30 cellular contexts compared by ENCODE assay signal in genomic region chr19:10361569-10362011, GRCh38. TPM values are rescaled to one million over a fixed set of nuclear protein-coding genes. Genes with fewer than 3 reads are reported as not detected.
A peak's percentile ranks its signal among the peaks of the same experiment; 100 is the strongest.
DNase-seq lines count a peak whose midpoint lies in the region; ATAC-seq and TF ChIP-seq lines count a peak whose summit lies in the region.
"Had no signal": no experiment of that assay in that cellular context is flagged by ENCODE, and none has a peak within 500 bp of the region (broad histone marks: within the 10 kb centered on the region; RNA-seq: fewer than 3 reads in every experiment).

No MANE protein-coding gene starts in this region.

- H3K79me2 ChIP-seq in GM23338 (replicated peaks; ENCODE audit: insufficient read depth), result no peaks in the 10 kb centered on the region

- no peaks in the 10 kb centered on the region for H3K4me1 ChIP-seq in GM23338 (ENCODE audit: insufficient read depth)
- no peaks in the 10 kb centered on the region for H3K4me1 ChIP-seq in mucosa of descending colon (ENCODE audit: low read depth)
- H3K4me1 ChIP-seq: A549; BLaER1 treated with 17β-estradiol and CSF1 and Interleukin-3, amounts not matched to agents 10 nM and 100 nM; SJCRH30 had no signal

- H3K27ac Mint-ChIP-seq in GM23338, result no peak overlapping the region
- H3K27ac Mint-ChIP-seq in WTC11, result no peak overlapping the region
- H3K27ac Mint-ChIP-seq: CD4-positive, alpha-beta T cell had no signal

- H3K4me3 Mint-ChIP-seq in GM23338 (no peak overlapping the region), WTC11 (no peak overlapping the region)
- H3K4me3 Mint-ChIP-seq: CD4-positive, alpha-beta T cell had no signal

- TF ChIP-seq CTCF in GM23338 (conservative IDR thresholded peaks at IDR 0.05; ENCODE audit: low read depth in 2 of 2) (no peak), WTC11 (IDR thresholded peaks at IDR 0.05) (no peak), mucosa of descending colon (IDR thresholded peaks at IDR 0.05) (no peak)

- ATAC-seq in GM23338, result peak; percentile 45; the same call in 2 of the 3 replicates
- ATAC-seq in WTC11, result peak; percentile 60
- ATAC-seq in mucosa of descending colon, result peak; percentile 15
- ATAC-seq: HepG2, Right ventricle myocardium inferior, SK-N-SH treated with all-trans-retinoic acid at 6 μM for 48 hours had no signal

- H4K20me1 ChIP-seq in GM23338 (replicated peaks; ENCODE audit: insufficient read depth), result 0 out of 2 replicates have a peak, but pooled peaks cover 3% of the 10 kb centered on the region

- H3K36me3 Mint-ChIP-seq in GM23338 (ENCODE audit: low read depth) (peaks cover 15% of the 10 kb centered on the region; the same call in 2 of the 3 replicates), WTC11 (peaks cover 12% of the 10 kb centered on the region; the same call in 1 of the 2 replicates)

- CTCF ChIA-PET in WTC11 (lab: Charles Lee), result interaction anchor here (0.5 to 2.1 kb wide), 3 partner anchors 27 to 103 kb away, joined by 3 to 11 read pairs (median 5); no protein-coding TSS in a partner anchor

- no peaks in the 10 kb centered on the region for H3K9me3 ChIP-seq in mucosa of descending colon
- H3K9me3 ChIP-seq: A549; BLaER1 treated with 17β-estradiol and CSF1 and Interleukin-3, amounts not matched to agents 10 nM and 100 nM; SJCRH30 had no signal

- H3K4me1 Mint-ChIP-seq in GM23338, result no peaks in the 10 kb centered on the region
- H3K4me1 Mint-ChIP-seq in WTC11, result no peaks in the 10 kb centered on the region

- no peak for DNase-seq in GM23338 (ENCODE audit: low spot score)
- DNase-seq in WTC11 (ENCODE audit: low spot score), result no peak
- DNase-seq in mucosa of descending colon, result no peak
- DNase-seq in activated effector memory CD4-positive, alpha-beta T cell treated with Interleukin-2 at 50 U/mL for 16 hours, result no peak
- DNase-seq in NCI-H226, result no peak
- DNase-seq in activated T-cell treated with anti-CD3 and anti-CD28 coated beads, Interleukin-2, amount 50 U/mL, for 48 hours, result no peak
- no peak for DNase-seq in NCI-H2196 (lab: John Stamatoyannopoulos, UW; ENCODE audit: unreplicated experiment)
- DNase-seq: AML-193; CD4-positive, alpha-beta T cell; COR-L47; DMS53; GM23248; HCEC 1CT; Kasumi-1; NCI-H1105; NCI-H1436 treated with DMSO at 0.1 percent for 48 hours; NCI-H1930; NCI-H2107; NCI-H446 treated with DMSO at 0.1 percent for 48 hours; NCI-H526; NCI-H82; NK-92 treated with Interleukin-12 subunit alpha and Interleukin-12 subunit beta, amount 100 ng/mL, for 24 hours; PC-9; SJCRH30 had no signal

- POLR2A ChIA-PET in WTC11 (lab: Charles Lee), result interaction anchor here (1.3 kb wide), 1 partner anchor 19 kb away, joined by 4 read pairs; the partner anchor contains the start of gene TYK2

- H3K4me3 ChIP-seq in GM23338 (no peak overlapping the region), mucosa of descending colon (no peak overlapping the region)
- H3K4me3 ChIP-seq: A549; BLaER1 treated with 17β-estradiol and CSF1 and Interleukin-3, amounts not matched to agents 10 nM and 100 nM; GM23248; PC-9; SJCRH30 had no signal

- H3K27me3 Mint-ChIP-seq in GM23338 (ENCODE audit: insufficient read depth, low read depth, poor library complexity), result peaks cover 2% of the 10 kb centered on the region
- no peaks in the 10 kb centered on the region for H3K27me3 Mint-ChIP-seq in WTC11 (ENCODE audit: low read depth)
- H3K27me3 Mint-ChIP-seq: CD4-positive, alpha-beta T cell had no signal

- no peaks in the 10 kb centered on the region for H3F3A ChIP-seq in GM23338 (replicated peaks; ENCODE audit: low read depth)

- no peaks in the 10 kb centered on the region for H3K27me3 ChIP-seq in GM23338 (ENCODE audit: insufficient read depth)
- H3K27me3 ChIP-seq: BLaER1 treated with 17β-estradiol and CSF1 and Interleukin-3, amounts not matched to agents 10 nM and 100 nM; SJCRH30 had no signal

- no peaks in the 10 kb centered on the region for H3K9me2 ChIP-seq in GM23338 (ENCODE audit: insufficient read depth)

- H3K9me3 Mint-ChIP-seq in GM23338 (no peaks in the 10 kb centered on the region; the same call in 2 of the 3 replicates), WTC11 (no peaks in the 10 kb centered on the region)
- H3K9me3 Mint-ChIP-seq: CD4-positive, alpha-beta T cell had no signal

- no peak overlapping the region for H3K4me2 ChIP-seq in GM23338
- H3K4me2 ChIP-seq: A549; BLaER1 treated with 17β-estradiol and CSF1 and Interleukin-3, amounts not matched to agents 10 nM and 100 nM; PC-9 had no signal

- no peaks in the 10 kb centered on the region; the same call in 1 of the 2 replicates for H3K36me3 ChIP-seq in GM23338 (ENCODE audit: insufficient read depth)
- no peaks in the 10 kb centered on the region for H3K36me3 ChIP-seq in mucosa of descending colon (ENCODE audit: low read depth)

- H3K27ac ChIP-seq in GM23338 (ENCODE audit: low read depth), result no peak overlapping the region
- H3K27ac ChIP-seq: A549; BLaER1 treated with 17β-estradiol and CSF1 and Interleukin-3, amounts not matched to agents 10 nM and 100 nM; GM23248; PC-9; SJCRH30 had no signal

- intact Hi-C loops in mucosa of descending colon (cut with DNase I, micrococcal nuclease), result no loop called here

- H2AFZ ChIP-seq in GM23338, result no peak overlapping the region
- H2AFZ ChIP-seq: GM23248, PC-9 had no signal

TF ChIP-seq in GM23338, 12 proteins besides CTCF, POLR2A, EP300 and RAD21 (continues in another document):
- TF ChIP-seq EZH2 (IDR thresholded peaks at IDR 0.05; ENCODE audit: low read depth, unreplicated experiment), result no peak
- no peak for TF ChIP-seq ETS1 (IDR thresholded peaks at IDR 0.05)
- TF ChIP-seq STAT1 (IDR thresholded peaks at IDR 0.05; ENCODE audit: unreplicated experiment), result no peak

TF ChIP-seq in WTC11, 78 proteins besides CTCF, POLR2A, EP300 and RAD21 (continues in another document):
- TF ChIP-seq ZNF317 (CRISPR knock-in tag; IDR thresholded peaks at IDR 0.05; ENCODE audit: borderline replicate concordance, low read depth) (no peak), ZNF423 (CRISPR knock-in tag; IDR thresholded peaks at IDR 0.05) (no peak), USF1 (CRISPR knock-in tag; IDR thresholded peaks at IDR 0.05) (no peak), RELA (CRISPR knock-in tag; IDR thresholded peaks at IDR 0.05; ENCODE audit: borderline replicate concordance) (no peak), GTF2I (CRISPR knock-in tag; conservative IDR thresholded peaks at IDR 0.05) (no peak), ELF4 (CRISPR knock-in tag; IDR thresholded peaks at IDR 0.05; ENCODE audit: low read depth) (no peak), JAZF1 (CRISPR knock-in tag; IDR thresholded peaks at IDR 0.05) (no peak), SP1 (CRISPR knock-in tag; conservative IDR thresholded peaks at IDR 0.05) (no peak), RORB (CRISPR knock-in tag; IDR thresholded peaks at IDR 0.05) (no peak), OVOL2 (CRISPR knock-in tag; IDR thresholded peaks at IDR 0.05; ENCODE audit: borderline replicate concordance) (no peak), FOXP1 (CRISPR knock-in tag; IDR thresholded peaks at IDR 0.05; ENCODE audit: borderline replicate concordance) (no peak), NFE2L1 (CRISPR knock-in tag; IDR thresholded peaks at IDR 0.05) (no peak), ZNF671 (CRISPR knock-in tag; IDR thresholded peaks at IDR 0.05) (no peak), JUN (CRISPR knock-in tag; IDR thresholded peaks at IDR 0.05) (no peak), ATF3 (CRISPR knock-in tag; conservative IDR thresholded peaks at IDR 0.05) (no peak), ZBTB21 (CRISPR knock-in tag; IDR thresholded peaks at IDR 0.05; ENCODE audit: borderline replicate concordance) (no peak), KAT7 (CRISPR knock-in tag; IDR thresholded peaks at IDR 0.05; ENCODE audit: borderline replicate concordance) (no peak)

RNA-seq across cellular contexts. Expression of gene TYK2, which starts 18.8 kb away (rescaled TPM):
- total RNA-seq in GM23338 (2014; rRNA removed; shearing (Covaris generic)), result 22.2 and 29.1 TPM in 2 replicates
- 30.7 and 35.9 TPM in 2 replicates for polyA plus RNA-seq in GM23338 (2016; fragmentation: Nextera tagmentation; extraction: Ambion mirVana)
- 63.8 to 66.4 TPM (median 65.1 TPM) in 3 replicates for total RNA-seq in WTC11 (2021)
- 100 to 1,000 TPM; 104 to 142 (median 123) TPM for total RNA-seq in mucosa of descending colon

RNA-seq across cellular contexts. Expression of gene ICAM3, which starts 22.2 kb away (rescaled TPM):
- total RNA-seq in GM23338 (2014; rRNA removed; shearing (Covaris generic)), result 9.6 TPM in 2 replicates
- polyA plus RNA-seq in GM23338 (2016; fragmentation: Nextera tagmentation; extraction: Ambion mirVana), result 14.7 and 19.2 TPM in 2 replicates
- total RNA-seq in WTC11 (2021), result 18.7 to 21.3 TPM (median 21.3 TPM) in 3 replicates
- 10 to 100 TPM; 16.0 to 31.6 (median 28.0) TPM for total RNA-seq in mucosa of descending colon
- total RNA-seq: M059J had no signal

RNA-seq across cellular contexts. Expression of gene RAVER1, which starts 28.3 kb away (rescaled TPM):
- total RNA-seq in GM23338 (2014; rRNA removed; shearing (Covaris generic)), result 88.3 and 96.7 TPM in 2 replicates
- polyA plus RNA-seq in GM23338 (2016; fragmentation: Nextera tagmentation; extraction: Ambion mirVana), result 23.6 and 25.5 TPM in 2 replicates
- total RNA-seq in WTC11 (2021) (85.8 to 87.4 TPM (median 86.9 TPM) in 3 replicates), mucosa of descending colon (10 to 100 TPM; 42.4 to 58.1 (median 49.6) TPM)

RNA-seq across cellular contexts. Expression of gene CDC37, which starts 41.8 kb away (rescaled TPM):
- total RNA-seq in GM23338 (2014; rRNA removed; shearing (Covaris generic)), result 163 and 183 TPM in 2 replicates
- polyA plus RNA-seq in GM23338 (2016; fragmentation: Nextera tagmentation; extraction: Ambion mirVana), result 270 and 280 TPM in 2 replicates
- total RNA-seq in WTC11 (2021), result 163 to 204 TPM (median 164 TPM) in 3 replicates
- 100 to 1,000 TPM; 125 to 179 (median 145) TPM for total RNA-seq in mucosa of descending colon

RNA-seq across cellular contexts. Expression of gene FDX2, which starts 45.8 kb away (rescaled TPM):
- total RNA-seq in GM23338 (2014; rRNA removed; shearing (Covaris generic)), result 27.3 and 28.7 TPM in 2 replicates
- 29.7 and 35.0 TPM in 2 replicates for polyA plus RNA-seq in GM23338 (2016; fragmentation: Nextera tagmentation; extraction: Ambion mirVana)
- 26.2 to 27.0 TPM (median 26.6 TPM) in 3 replicates for total RNA-seq in WTC11 (2021)
- 10 to 100 TPM in 1 of 3 donors, 1 to 10 TPM in 2; 7.9 to 15.1 (median 9.7) TPM for total RNA-seq in mucosa of descending colon
